In genomic region chr20:32922466-32922865, GRCh38 we compare ENCODE assay signal across 34 cellular contexts.
"Had no signal": no experiment of that assay in that cellular context is flagged by ENCODE, and none has a peak within 500 bp of the region (broad histone marks: within the 10 kb centered on the region; RNA-seq: fewer than 3 reads in every experiment).

No MANE protein-coding gene starts in this region.

- DNase-seq: activated B cell treated with CpG ODN at 0.5 μM for 24 hours; activated CD4-positive, alpha-beta T cell treated with anti-CD3 and anti-CD28 coated beads for 48 hours; activated CD4-positive, alpha-beta T cell treated with anti-CD3 and anti-CD28 coated beads, Interleukin-2, amount 50 U/mL, for 4 hours; activated CD4-positive, CD25-positive, alpha-beta regulatory T cell treated with anti-CD3 and anti-CD28 coated beads, Interleukin-2, amount 50 U/mL, for 72 hours; activated CD8-positive, alpha-beta T cell treated with anti-CD3 and anti-CD28 coated beads for 36 hours; activated gamma-delta T cell; activated naive CD4-positive, alpha-beta T cell treated with Interleukin-2 at 50 U/mL for 16 hours; activated naive CD8-positive, alpha-beta T cell treated with anti-CD3 and anti-CD28 coated beads, Interleukin-2, amount 10 ng/mL, durations not matched to agents 7 days and 5 days; activated T-cell treated with anti-CD3 and anti-CD28 coated beads, Interleukin-2, amount 50 U/mL, for 1 hour; activated T-cell treated with anti-CD3 and anti-CD28 coated beads, Interleukin-2, amount 50 U/mL, for 72 hours; amygdala; NCI-H1092 treated with DMSO at 0.1 percent for 48 hours; NCI-H1417; NCI-H146; NCI-H187; NCI-H2029 treated with DMSO at 0.1 percent for 48 hours; NCI-H2107; NCI-H2171; NCI-H510A; NCI-H526; NCI-H748 treated with DMSO at 0.1 percent for 48 hours; NK-92 treated with Interleukin-12 subunit alpha and Interleukin-12 subunit beta, amount 100 ng/mL, for 24 hours; PC-9; SIG-M5; T-cell; T-helper 17 cell had no signal

- H3K27ac Mint-ChIP-seq: activated B cell treated with CpG ODN at 0.5 μM for 24 hours; activated CD8-positive, alpha-beta T cell treated with anti-CD3 and anti-CD28 coated beads for 36 hours; activated naive CD4-positive, alpha-beta T cell treated with anti-CD3 and anti-CD28 coated beads, Interleukin-2, amount 50 U/mL, for 24 hours; activated naive CD8-positive, alpha-beta T cell treated with anti-CD3 and anti-CD28 coated beads, Interleukin-2, amount 10 ng/mL, durations not matched to agents 7 days and 5 days; activated T-cell treated with anti-CD3 and anti-CD28 coated beads, Interleukin-2, amount 50 U/mL, for 72 hours; activated T-helper 17 cell treated with anti-CD3 and anti-CD28 coated beads, Interleukin-2, amount 50 U/mL, for 72 hours; T-cell; T-helper 17 cell had no signal

- H3K36me3 ChIP-seq: ascending aorta, cardiac muscle cell had no signal

- H3K4me3 Mint-ChIP-seq: activated B cell treated with CpG ODN at 0.5 μM for 24 hours; activated CD8-positive, alpha-beta T cell treated with anti-CD3 and anti-CD28 coated beads for 36 hours; activated naive CD4-positive, alpha-beta T cell treated with anti-CD3 and anti-CD28 coated beads, Interleukin-2, amount 50 U/mL, for 24 hours; activated naive CD8-positive, alpha-beta T cell treated with anti-CD3 and anti-CD28 coated beads, Interleukin-2, amount 10 ng/mL, durations not matched to agents 7 days and 5 days; activated T-cell treated with anti-CD3 and anti-CD28 coated beads, Interleukin-2, amount 50 U/mL, for 72 hours; activated T-helper 17 cell treated with anti-CD3 and anti-CD28 coated beads, Interleukin-2, amount 50 U/mL, for 72 hours; T-cell; T-helper 17 cell had no signal

- ATAC-seq: activated CD8-positive, alpha-beta T cell treated with anti-CD3 and anti-CD28 coated beads for 36 hours; activated T-cell treated with anti-CD3 and anti-CD28 coated beads, Interleukin-2, amount 50 U/mL, for 72 hours; activated T-helper 17 cell treated with anti-CD3 and anti-CD28 coated beads, Interleukin-2, amount 50 U/mL, for 72 hours; Right ventricle myocardium inferior; SK-N-SH treated with all-trans-retinoic acid at 6 μM for 48 hours; T-cell; T-helper 17 cell had no signal

- H3K36me3 Mint-ChIP-seq: activated naive CD8-positive, alpha-beta T cell treated with anti-CD3 and anti-CD28 coated beads, Interleukin-2, amount 10 ng/mL, durations not matched to agents 7 days and 5 days had no signal

- H3K9me3 Mint-ChIP-seq: activated B cell treated with CpG ODN at 0.5 μM for 24 hours; activated CD8-positive, alpha-beta T cell treated with anti-CD3 and anti-CD28 coated beads for 36 hours; activated naive CD4-positive, alpha-beta T cell treated with anti-CD3 and anti-CD28 coated beads, Interleukin-2, amount 50 U/mL, for 24 hours; activated naive CD8-positive, alpha-beta T cell treated with anti-CD3 and anti-CD28 coated beads, Interleukin-2, amount 10 ng/mL, durations not matched to agents 7 days and 5 days; activated T-cell treated with anti-CD3 and anti-CD28 coated beads, Interleukin-2, amount 50 U/mL, for 72 hours; activated T-helper 17 cell treated with anti-CD3 and anti-CD28 coated beads, Interleukin-2, amount 50 U/mL, for 72 hours; T-cell had no signal

- H3K27me3 ChIP-seq: ascending aorta, cardiac muscle cell had no signal

- H3K27ac ChIP-seq: ascending aorta, cardiac muscle cell, PC-9, RWPE1, VCaP had no signal

- H3K4me1 ChIP-seq: ascending aorta had no signal

- H3K27me3 Mint-ChIP-seq: activated B cell treated with CpG ODN at 0.5 μM for 24 hours; activated CD8-positive, alpha-beta T cell treated with anti-CD3 and anti-CD28 coated beads for 36 hours; activated naive CD4-positive, alpha-beta T cell treated with anti-CD3 and anti-CD28 coated beads, Interleukin-2, amount 50 U/mL, for 24 hours; activated naive CD8-positive, alpha-beta T cell treated with anti-CD3 and anti-CD28 coated beads, Interleukin-2, amount 10 ng/mL, durations not matched to agents 7 days and 5 days; activated T-helper 17 cell treated with anti-CD3 and anti-CD28 coated beads, Interleukin-2, amount 50 U/mL, for 72 hours; T-cell; T-helper 17 cell had no signal

- H3K4me1 Mint-ChIP-seq: activated B cell treated with CpG ODN at 0.5 μM for 24 hours; activated naive CD4-positive, alpha-beta T cell treated with anti-CD3 and anti-CD28 coated beads, Interleukin-2, amount 50 U/mL, for 24 hours; activated naive CD8-positive, alpha-beta T cell treated with anti-CD3 and anti-CD28 coated beads, Interleukin-2, amount 10 ng/mL, durations not matched to agents 7 days and 5 days; activated T-helper 17 cell treated with anti-CD3 and anti-CD28 coated beads, Interleukin-2, amount 50 U/mL, for 72 hours; T-cell; T-helper 17 cell had no signal

- H3K4me3 ChIP-seq: ascending aorta, cardiac muscle cell, PC-9 had no signal

- H3K9me3 ChIP-seq: ascending aorta had no signal
